17 cellular contexts compared by ENCODE assay signal in genomic region chr5:178931846-178932760, GRCh38. TPM values are rescaled to one million over a fixed set of nuclear protein-coding genes. Genes with fewer than 3 reads are reported as not detected.
"Had no signal": no experiment of that assay in that cellular context is flagged by ENCODE, and none has a peak within 500 bp of the region (broad histone marks: within the 10 kb centered on the region; RNA-seq: fewer than 3 reads in every experiment).

No MANE protein-coding gene starts in this region.

- DNase-seq: activated CD4-positive, alpha-beta T cell treated with anti-CD3 and anti-CD28 coated beads, Interleukin-2, amount 50 U/mL, for 1 hour; activated naive CD4-positive, alpha-beta T cell treated with Interleukin-2 at 50 U/mL for 16 hours; adrenal gland; hypothalamus; left ventricle myocardium inferior; posterior cingulate gyrus; retina; small intestine; stimulated activated CD4-positive, alpha-beta T cell treated with anti-CD3 and anti-CD28 coated beads, Interleukin-4, amount 100 ng/mL, for 4 hours; stimulated activated CD8-positive, alpha-beta memory T cell treated with anti-CD3 and anti-CD28 coated beads, Interleukin-4, amount 100 ng/mL, for 48 hours; stimulated activated naive CD4-positive, alpha-beta T cell treated with Interleukin-2 at 50 U/mL for 16 hours had no signal

- H3K27me3 Mint-ChIP-seq: activated T-helper 17 cell treated with anti-CD3 and anti-CD28 coated beads, Interleukin-2, amount 50 U/mL, for 72 hours; memory B cell; natural killer cell treated with Interleukin-12 subunit alpha and Interleukin-12 subunit beta and Interleukin-15 and Interleukin-18, amount 100 ng/mL, for 72 hours; type B pancreatic cell had no signal

- H3K4me1 Mint-ChIP-seq: activated T-helper 17 cell treated with anti-CD3 and anti-CD28 coated beads, Interleukin-2, amount 50 U/mL, for 72 hours; memory B cell had no signal

- H3K27ac Mint-ChIP-seq: activated T-helper 17 cell treated with anti-CD3 and anti-CD28 coated beads, Interleukin-2, amount 50 U/mL, for 72 hours; memory B cell; natural killer cell treated with Interleukin-12 subunit alpha and Interleukin-12 subunit beta and Interleukin-15 and Interleukin-18, amount 100 ng/mL, for 72 hours; type B pancreatic cell had no signal

- ATAC-seq: activated T-helper 17 cell treated with anti-CD3 and anti-CD28 coated beads, Interleukin-2, amount 50 U/mL, for 72 hours; natural killer cell treated with Interleukin-12 subunit alpha and Interleukin-12 subunit beta and Interleukin-15 and Interleukin-18, amount 100 ng/mL, for 72 hours had no signal

- H3K36me3 ChIP-seq: adrenal gland had no signal

- H3K4me3 ChIP-seq: adrenal gland, esophagus muscularis mucosa, left ventricle myocardium inferior, suprapubic skin had no signal

- H3K27me3 ChIP-seq: adrenal gland, esophagus muscularis mucosa, suprapubic skin had no signal

- H3K27ac ChIP-seq: adrenal gland, esophagus muscularis mucosa, left ventricle myocardium inferior, suprapubic skin had no signal

- H3K4me3 Mint-ChIP-seq: activated T-helper 17 cell treated with anti-CD3 and anti-CD28 coated beads, Interleukin-2, amount 50 U/mL, for 72 hours; memory B cell; natural killer cell treated with Interleukin-12 subunit alpha and Interleukin-12 subunit beta and Interleukin-15 and Interleukin-18, amount 100 ng/mL, for 72 hours; type B pancreatic cell had no signal

- H3K4me1 ChIP-seq: adrenal gland, esophagus muscularis mucosa, left ventricle myocardium inferior, suprapubic skin had no signal

RNA-seq across cellular contexts. Expression of gene ZNF454, which starts 8.9 kb away (rescaled TPM):
- total RNA-seq: activated T-helper 17 cell treated with anti-CD3 and anti-CD28 coated beads, Interleukin-2, amount 50 U/mL, for 72 hours; natural killer cell treated with Interleukin-12 subunit alpha and Interleukin-12 subunit beta and Interleukin-15 and Interleukin-18, amount 100 ng/mL, for 72 hours had no signal
